In the genomic region with DNA sequence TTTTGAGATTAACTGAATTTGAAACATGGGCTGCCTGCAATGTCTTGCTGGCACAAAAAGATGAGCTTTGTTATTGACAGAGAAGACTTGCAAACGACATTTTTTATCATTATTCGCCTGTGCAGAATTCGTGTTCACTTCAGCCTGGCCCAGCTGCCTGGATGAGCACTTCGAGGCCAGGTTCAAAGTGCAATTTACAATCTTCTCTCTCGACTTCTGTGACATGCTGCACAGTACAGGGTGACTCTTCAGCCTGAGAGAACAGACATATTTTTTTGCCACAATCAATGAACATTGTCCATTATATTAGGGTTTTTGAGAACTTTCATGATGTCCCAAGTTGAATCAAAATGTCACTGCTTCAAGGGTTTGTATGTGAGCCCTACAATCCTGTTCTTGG, we compare ENCODE assay signal across 9 cellular contexts.
"Had no signal": no experiment of that assay in that cellular context is flagged by ENCODE, and none has a peak within 500 bp of the region (broad histone marks: within the 10 kb centered on the region; RNA-seq: fewer than 3 reads in every experiment).

No MANE protein-coding gene starts in this region.

- ATAC-seq: GM23338, K562 had no signal

- DNase-seq: H9, HCEC 1CT, IMR-90, KG1 had no signal

- H3K4me3 ChIP-seq: GM23338, K562 had no signal

- FAIRE-seq: H1, H54, K562 had no signal

- H3K27ac ChIP-seq: HL-60 had no signal
